6 cellular contexts compared by ENCODE assay signal in the genomic region with DNA sequence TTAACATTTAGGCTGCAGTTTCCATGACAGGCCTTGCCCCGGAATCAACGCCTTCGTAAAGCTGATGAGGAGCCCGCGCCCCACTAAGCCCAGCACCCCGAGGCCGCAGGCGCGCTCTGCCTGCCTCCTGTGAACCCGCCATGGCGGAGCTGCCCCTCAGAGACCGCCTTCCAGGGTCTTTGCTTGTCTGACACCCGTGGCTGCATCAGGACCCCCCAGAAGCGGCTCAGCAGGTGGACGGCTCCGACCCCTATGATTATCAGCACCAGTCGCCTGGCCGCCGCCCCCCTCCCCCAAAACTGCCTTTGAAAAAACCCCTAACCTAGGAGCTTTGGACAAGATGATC. TPM values are rescaled to one million over a fixed set of nuclear protein-coding genes. Genes with fewer than 3 reads are reported as not detected.
DNase-seq lines count a peak whose midpoint lies in the region; ATAC-seq, FAIRE-seq and TF ChIP-seq lines count a peak whose summit lies in the region.

No MANE protein-coding gene starts in this region.

- CTCF ChIA-PET in CD8-positive, alpha-beta memory T cell (lab: Charles Lee), result interaction anchor here (0.7 to 2.6 kb wide), 11 partner anchors 8 to 69 kb away, joined by 3 to 13 read pairs (median 7); a partner anchor contains a TSS

- no peak for ATAC-seq in activated naive CD4-positive, alpha-beta T cell treated with anti-CD3 and anti-CD28 coated beads, Interleukin-2, amount 50 U/mL, for 72 hours
- no peak for ATAC-seq in HG03442 (IDR thresholded peaks at IDR 0.05; ENCODE audit: unreplicated experiment)
- ATAC-seq in HG02970 (IDR thresholded peaks at IDR 0.05; ENCODE audit: low FRiP score, unreplicated experiment), result no peak

- no peak for FAIRE-seq in GM12891 (lab: Jason Lieb, UNC)

- POLR2A ChIA-PET in CD8-positive, alpha-beta memory T cell (lab: Charles Lee), result interaction anchor here (0.8 to 1.5 kb wide), 3 partner anchors 26 to 39 kb away, joined by 5 read pairs; a partner anchor contains a TSS

- peaks cover 12% of the 10 kb centered on the region for H3K36me3 ChIP-seq in CD8-positive, alpha-beta memory T cell (ENCODE audit: insufficient read depth, low read length)
- H3K36me3 ChIP-seq in mesodermal cell (ENCODE audit: control insufficient read depth, insufficient read depth, low read length), result peaks cover 59% of the 10 kb centered on the region

- peaks cover 0 to 3% of the 10 kb centered on the region in 2 donors for H3K27me3 Mint-ChIP-seq in CD8-positive, alpha-beta memory T cell

- H3K4me1 Mint-ChIP-seq in CD8-positive, alpha-beta memory T cell, result peaks cover 29 to 41% (median 31%) of the 10 kb centered on the region in 3 donors

- no peaks in the 10 kb centered on the region for H3K27me3 ChIP-seq in CD8-positive, alpha-beta memory T cell (ENCODE audit: insufficient read depth, low read length, poor library complexity, severe bottlenecking)

- H3K36me3 Mint-ChIP-seq in CD8-positive, alpha-beta memory T cell, result peaks cover 0 to 50% (median 9%) of the 10 kb centered on the region in 3 donors
- H3K36me3 Mint-ChIP-seq in activated naive CD4-positive, alpha-beta T cell treated with anti-CD3 and anti-CD28 coated beads, Interleukin-2, amount 50 U/mL, for 72 hours, result peaks cover 6 to 9% of the 10 kb centered on the region in 2 donors

- peak overlapping the region; percentile 73 to 91 (median 82) for H3K4me3 Mint-ChIP-seq in CD8-positive, alpha-beta memory T cell

- H3K9me3 ChIP-seq in CD8-positive, alpha-beta memory T cell (ENCODE audit: low read length), result no peaks in the 10 kb centered on the region
- no peaks in the 10 kb centered on the region for H3K9me3 ChIP-seq in mesodermal cell (ENCODE audit: control insufficient read depth, low read length)

- H3K4me3 ChIP-seq in CD8-positive, alpha-beta memory T cell (ENCODE audit: low read length), result peak overlapping the region; percentile 78
- H3K4me3 ChIP-seq in mesodermal cell (ENCODE audit: extremely low read depth, insufficient read depth, low read length, poor library complexity, severe bottlenecking), result peak overlapping the region; percentile 93

- peaks cover 26% of the 10 kb centered on the region for H3K4me1 ChIP-seq in CD8-positive, alpha-beta memory T cell (ENCODE audit: insufficient read depth, low read length)
- H3K4me1 ChIP-seq in mesodermal cell (ENCODE audit: control insufficient read depth, insufficient read depth, low read length, poor library complexity, severe bottlenecking), result peaks cover 8% of the 10 kb centered on the region

- 67 to 72% methylated on average over 16 to 19 of the region's 19 CpGs for WGBS in mesodermal cell (ENCODE audit: insufficient coverage in 2 of 2), 2 experiments

- peak in 1 of 5 donors; percentile 9 for DNase-seq in CD8-positive, alpha-beta memory T cell
- no peak for DNase-seq in activated naive CD4-positive, alpha-beta T cell treated with anti-CD3 and anti-CD28 coated beads, Interleukin-2, amount 50 U/mL, for 72 hours (ENCODE audit: low spot score in 2 of 2)
- DNase-seq in GM12891 (ENCODE audit: insufficient read length, low spot score), result no peak

- no peaks in the 10 kb centered on the region for H3K9me3 Mint-ChIP-seq in CD8-positive, alpha-beta memory T cell
- H3K9me3 Mint-ChIP-seq in activated naive CD4-positive, alpha-beta T cell treated with anti-CD3 and anti-CD28 coated beads, Interleukin-2, amount 50 U/mL, for 72 hours, result no peaks in the 10 kb centered on the region

- peak overlapping the region in 7 of 8 donors; percentile 63 to 90 (median 78) for H3K27ac Mint-ChIP-seq in CD8-positive, alpha-beta memory T cell
- H3K27ac Mint-ChIP-seq in activated naive CD4-positive, alpha-beta T cell treated with anti-CD3 and anti-CD28 coated beads, Interleukin-2, amount 50 U/mL, for 72 hours, result peak overlapping the region; percentile 55 to 68

- TF ChIP-seq POLR2A in GM12891 (IDR thresholded peaks at IDR 0.05; ENCODE audit: low read depth, low read length), result no peak

- H3K27ac ChIP-seq in CD8-positive, alpha-beta memory T cell (ENCODE audit: low read depth, low read length), result peak overlapping the region; percentile 65
- H3K27ac ChIP-seq in mesodermal cell (ENCODE audit: low read depth, low read length, severe bottlenecking), result peak overlapping the region; percentile 64

TF ChIP-seq in GM12891, 5 proteins besides CTCF, POLR2A, EP300 and RAD21:
- no peak for TF ChIP-seq TAF1 (IDR thresholded peaks at IDR 0.05; ENCODE audit: low read depth, low read length)
- no peak for TF ChIP-seq SPI1 (IDR thresholded peaks at IDR 0.05; ENCODE audit: low read depth, low read length)
- TF ChIP-seq PAX5 (IDR thresholded peaks at IDR 0.05; ENCODE audit: insufficient read depth, low read length, severe bottlenecking), result no peak
- no peak for TF ChIP-seq POLR2AphosphoS5 (IDR thresholded peaks at IDR 0.05; ENCODE audit: low read depth, low read length)
- no peak for TF ChIP-seq POU2F2 (IDR thresholded peaks at IDR 0.05; ENCODE audit: low read depth, low read length)

RNA-seq across cellular contexts. Expression of a gene that starts 0.5 kb away (rescaled TPM):
- 10 to 100 TPM; 37.3 to 38.2 TPM for total RNA-seq in CD8-positive, alpha-beta memory T cell
- polyA plus RNA-seq in CD8-positive, alpha-beta memory T cell, result 31.3 TPM
- total RNA-seq in activated naive CD4-positive, alpha-beta T cell treated with anti-CD3 and anti-CD28 coated beads, Interleukin-2, amount 50 U/mL, for 72 hours, result 10 to 100 TPM; 30.1 to 64.7 TPM
- polyA plus RNA-seq in mesodermal cell (2013, experiment 1 of 2), result 27.3 TPM
- polyA plus RNA-seq in mesodermal cell (2013, experiment 2 of 2), result 25.0 TPM
- 16.5 TPM for polyA plus RNA-seq in GM12891 (2012; ENCODE audit: low read depth, missing spikeins)

RNA-seq across cellular contexts. Expression of a gene that starts 11.1 kb away (rescaled TPM):
- total RNA-seq in CD8-positive, alpha-beta memory T cell, result 10 to 100 TPM; 71.2 to 72.5 TPM
- 11.2 TPM for polyA plus RNA-seq in CD8-positive, alpha-beta memory T cell
- 10 to 100 TPM; 32.9 to 63.5 TPM for total RNA-seq in activated naive CD4-positive, alpha-beta T cell treated with anti-CD3 and anti-CD28 coated beads, Interleukin-2, amount 50 U/mL, for 72 hours
- polyA plus RNA-seq in mesodermal cell (2013, experiment 1 of 2), result 34.4 TPM
- polyA plus RNA-seq in mesodermal cell (2013, experiment 2 of 2), result 25.8 TPM
- 20.4 TPM for polyA plus RNA-seq in GM12891 (2012; ENCODE audit: low read depth, missing spikeins)

RNA-seq across cellular contexts. Expression of a gene that starts 26.3 kb away (rescaled TPM):
- total RNA-seq in CD8-positive, alpha-beta memory T cell, result 10 to 100 TPM; 30.8 to 35.2 TPM
- polyA plus RNA-seq in CD8-positive, alpha-beta memory T cell, result 54.4 TPM
- 10 to 100 TPM; 34.4 to 40.9 TPM for total RNA-seq in activated naive CD4-positive, alpha-beta T cell treated with anti-CD3 and anti-CD28 coated beads, Interleukin-2, amount 50 U/mL, for 72 hours
- polyA plus RNA-seq in mesodermal cell (2013, experiment 1 of 2), result 17.5 TPM
- polyA plus RNA-seq in mesodermal cell (2013, experiment 2 of 2), result 12.5 TPM
- polyA plus RNA-seq in GM12891 (2012; ENCODE audit: low read depth, missing spikeins), result 15.7 TPM

RNA-seq across cellular contexts. Expression of a gene that starts 27.6 kb away (rescaled TPM):
- 10 to 100 TPM; 65.9 to 68.2 TPM for total RNA-seq in CD8-positive, alpha-beta memory T cell
- polyA plus RNA-seq in CD8-positive, alpha-beta memory T cell, result 44.9 TPM
- total RNA-seq in activated naive CD4-positive, alpha-beta T cell treated with anti-CD3 and anti-CD28 coated beads, Interleukin-2, amount 50 U/mL, for 72 hours, result 10 to 100 TPM; 21.2 to 31.6 TPM
- 35.6 TPM for polyA plus RNA-seq in mesodermal cell (2013, experiment 1 of 2)
- 28.7 TPM for polyA plus RNA-seq in mesodermal cell (2013, experiment 2 of 2)
- 43.6 TPM for polyA plus RNA-seq in GM12891 (2012; ENCODE audit: low read depth, missing spikeins)

RNA-seq across cellular contexts. Expression of a gene that starts 29.0 kb away (rescaled TPM):
- total RNA-seq in CD8-positive, alpha-beta memory T cell, result 1 to 10 TPM; 2.0 to 2.4 TPM
- 0.79 TPM for polyA plus RNA-seq in CD8-positive, alpha-beta memory T cell
- 1 to 10 TPM; 3.7 to 4.4 TPM for total RNA-seq in activated naive CD4-positive, alpha-beta T cell treated with anti-CD3 and anti-CD28 coated beads, Interleukin-2, amount 50 U/mL, for 72 hours
- 1.5 TPM for polyA plus RNA-seq in mesodermal cell (2013, experiment 1 of 2)
- polyA plus RNA-seq in mesodermal cell (2013, experiment 2 of 2), result 1.6 TPM
- polyA plus RNA-seq in GM12891 (2012; ENCODE audit: low read depth, missing spikeins), result 1.3 TPM
